ENCODE assay signal across 14 cellular contexts in genomic region chr9:95045751-95046150, GRCh38.
DNase-seq lines count a peak whose midpoint lies in the region; ATAC-seq and TF ChIP-seq lines count a peak whose summit lies in the region.
"Had no signal": no experiment of that assay in that cellular context is flagged by ENCODE, and none has a peak within 500 bp of the region (broad histone marks: within the 10 kb centered on the region; RNA-seq: fewer than 3 reads in every experiment).

No MANE protein-coding gene starts in this region.

- WGBS in IMR-90 (ENCODE audit: extremely low coverage in 2 of 2, insufficient read length in 1 of 2), 2 experiments, result 93% methylated on average over 13 of the region's 16 CpGs; no CpG with 5 or more reads in 1 of the 2 experiments
- WGBS in transverse colon (ENCODE audit: low coverage in 1 of 2), 2 donors, result 81 to 82% methylated on average over 9 to 16 of the region's 16 CpGs

- H3K9ac ChIP-seq in IMR-90 (ENCODE audit: low read depth, low read length), result no peak overlapping the region

- H2AK9ac ChIP-seq in IMR-90 (replicated peaks; ENCODE audit: low read depth, low read length, poor library complexity), result no peak overlapping the region

- H3K4me2 ChIP-seq in IMR-90 (ENCODE audit: low read depth, low read length), result no peak overlapping the region

- no peak overlapping the region for H4K5ac ChIP-seq in IMR-90 (ENCODE audit: low read depth, low read length)

- H3K4me3 ChIP-seq in IMR-90 (ENCODE audit: insufficient read depth, low read depth, low read length) (no peak overlapping the region), transverse colon (no peak overlapping the region)
- H3K4me3 ChIP-seq: right lobe of liver had no signal

- H3K27me3 Mint-ChIP-seq in nephron (ENCODE audit: low read depth), result peaks cover 45% of the 10 kb centered on the region

- H3K27me3 ChIP-seq in IMR-90 (ENCODE audit: control insufficient read depth, insufficient read depth, low read length), result no peaks in the 10 kb centered on the region
- H3K27me3 ChIP-seq in transverse colon, result no peaks in the 10 kb centered on the region
- H3K27me3 ChIP-seq: right lobe of liver had no signal

- no peak overlapping the region for H3K4ac ChIP-seq in IMR-90 (ENCODE audit: low read depth, low read length)

- H3K14ac ChIP-seq in IMR-90 (replicated peaks; ENCODE audit: low read depth, low read length), result no peak overlapping the region

- H3K4me3 Mint-ChIP-seq in nephron, result peak overlapping the region in 1 of 3 experiments; percentile 44
- H3K4me3 Mint-ChIP-seq: activated T-cell treated with anti-CD3 and anti-CD28 coated beads, Interleukin-2, amount 50 U/mL, for 72 hours had no signal

- H4K91ac ChIP-seq in IMR-90 (ENCODE audit: insufficient read depth, low read depth, low read length), result no peak overlapping the region

- H4K8ac ChIP-seq in IMR-90 (ENCODE audit: low read depth in 2 of 2, low read length in 2 of 2), result no peak overlapping the region

- H3K36me3 Mint-ChIP-seq in nephron (ENCODE audit: low read depth), result peaks cover 8% of the 10 kb centered on the region

- DNase-seq in IMR-90 (no peak), epithelial cell of prostate (ENCODE audit: low read depth, low spot score) (no peak), transverse colon (no peak), RPMI8226 (no peak)
- no peak for DNase-seq in effector CD8-positive, alpha-beta T cell (lab: John Stamatoyannopoulos, UW)
- DNase-seq: activated T-cell treated with anti-CD3 and anti-CD28 coated beads, Interleukin-2, amount 50 U/mL, for 72 hours; amygdala; COR-L47; KG1; NCI-H2029 treated with DMSO at 0.1 percent for 48 hours; right lobe of liver; substantia nigra had no signal

- H3K9me1 ChIP-seq in IMR-90 (ENCODE audit: insufficient read depth, low read length), result peaks cover 15% of the 10 kb centered on the region

- TF ChIP-seq CTCF in IMR-90 (conservative IDR thresholded peaks at IDR 0.05; ENCODE audit: low read depth, low read length), result no peak
- TF ChIP-seq CTCF in nephron (IDR thresholded peaks at IDR 0.05; ENCODE audit: unreplicated experiment in 3 of 3), result no peak
- TF ChIP-seq CTCF in transverse colon (IDR thresholded peaks at IDR 0.05), result no peak

- no peak overlapping the region for H3K56ac ChIP-seq in IMR-90 (ENCODE audit: extremely low read depth, insufficient read depth, low read length)

- H2BK5ac ChIP-seq in IMR-90 (ENCODE audit: low read depth, low read length, poor library complexity, severe bottlenecking), result no peak overlapping the region

- in situ Hi-C loops in IMR-90 (cut with MboI; ENCODE audit: low sequenced_read_pairs) (no loop called here), transverse colon (cut with MboI; ENCODE audit: low pct_ligation_motif_present in 1 of 4, low pct_unique_long_range_greater_than_20kb in 1 of 4, low sequenced_read_pairs in 3 of 4) (no loop called here)

- no peak overlapping the region for H3K18ac ChIP-seq in IMR-90 (ENCODE audit: low read depth, low read length)

- no peak overlapping the region for H2AK5ac ChIP-seq in IMR-90 (ENCODE audit: low read depth, low read length)

- intact Hi-C loops in IMR-90 (cut with micrococcal nuclease), result no loop called here
- intact Hi-C loops in transverse colon (cut with DNase I; ENCODE audit: low total_unique reads), result no loop called here

- peaks cover 38% of the 10 kb centered on the region for H3K4me1 Mint-ChIP-seq in nephron

- H3K79me1 ChIP-seq in IMR-90 (ENCODE audit: low read depth in 1 of 2, low read length in 2 of 2), result peaks cover 23 to 69% of the 10 kb centered on the region in 2 experiments

- H3K9me3 Mint-ChIP-seq in nephron, result no peaks in the 10 kb centered on the region
- H3K9me3 Mint-ChIP-seq: activated T-cell treated with anti-CD3 and anti-CD28 coated beads, Interleukin-2, amount 50 U/mL, for 72 hours had no signal

- TF ChIP-seq EP300 in transverse colon (IDR thresholded peaks at IDR 0.05; ENCODE audit: low read depth), result no peak

- no peak for TF ChIP-seq POLR2A in IMR-90 (IDR thresholded peaks at IDR 0.05; ENCODE audit: low read depth, low read length)
- TF ChIP-seq POLR2A in transverse colon (IDR thresholded peaks at IDR 0.05), result no peak

- no peak overlapping the region for H3K27ac ChIP-seq in IMR-90 (ENCODE audit: insufficient read depth, low read length)
- H3K27ac ChIP-seq in epithelial cell of prostate, result peak overlapping the region; percentile 76
- peak overlapping the region; percentile 85 to 92 (median 90) for H3K27ac ChIP-seq in transverse colon
- H3K27ac ChIP-seq: right lobe of liver had no signal

- peaks cover 69% of the 10 kb centered on the region for H4K20me1 ChIP-seq in IMR-90 (ENCODE audit: insufficient read depth, low read length)

- H2BK120ac ChIP-seq in IMR-90 (ENCODE audit: low read depth, low read length), result no peak overlapping the region

- BruUV-seq in IMR-90 (replicated peaks; lab: Mats Ljungman, UMichigan), result no TSS peak

- POLR2A ChIA-PET in IMR-90 (lab: Charles Lee; ENCODE audit: unreplicated experiment), result no interaction called here

- H3K36me3 ChIP-seq in IMR-90 (ENCODE audit: control insufficient read depth, insufficient read depth, low read length) (peaks cover 21% of the 10 kb centered on the region), transverse colon (no peaks in the 10 kb centered on the region)

- H3K9me3 ChIP-seq in IMR-90 (ENCODE audit: control insufficient read depth, insufficient read depth, low read length) (no peaks in the 10 kb centered on the region), transverse colon (no peaks in the 10 kb centered on the region)
- H3K9me3 ChIP-seq: right lobe of liver had no signal

- peaks cover 14% of the 10 kb centered on the region for H3K4me1 ChIP-seq in IMR-90 (ENCODE audit: control insufficient read depth, insufficient read depth, low read length)
- peaks cover 5 to 86% (median 42%) of the 10 kb centered on the region in 4 donors for H3K4me1 ChIP-seq in transverse colon

- no peak overlapping the region for H2BK20ac ChIP-seq in IMR-90 (ENCODE audit: low read depth, low read length)

- TF ChIP-seq RAD21 in IMR-90 (IDR thresholded peaks at IDR 0.05; ENCODE audit: low read length), result no peak

- CTCF ChIA-PET in IMR-90 (lab: Yijun Ruan, JAX), result no interaction called here

- no peak overlapping the region for H2BK15ac ChIP-seq in IMR-90 (ENCODE audit: low read depth, low read length)

- H3K23ac ChIP-seq in IMR-90 (ENCODE audit: low read depth, low read length), result 0 out of 2 replicates have a peak overlapping the region, but pooled peaks have one; percentile 11

- no peak overlapping the region for H2AFZ ChIP-seq in IMR-90 (replicated peaks; ENCODE audit: low read length, poor library complexity)

- peak overlapping the region in 2 of 3 experiments; percentile 40 to 74 for H3K27ac Mint-ChIP-seq in nephron
- H3K27ac Mint-ChIP-seq: activated T-cell treated with anti-CD3 and anti-CD28 coated beads, Interleukin-2, amount 50 U/mL, for 72 hours had no signal

- dilution Hi-C loops in IMR-90 (cut with HindIII; ENCODE audit: low sequenced_read_pairs, unreplicated experiment), result no loop called here

- ATAC-seq in IMR-90 (ENCODE audit: low read depth) (no peak), GM21515 (IDR thresholded peaks at IDR 0.05; ENCODE audit: unreplicated experiment) (no peak)
- ATAC-seq: activated T-cell treated with anti-CD3 and anti-CD28 coated beads, Interleukin-2, amount 50 U/mL, for 72 hours had no signal

TF ChIP-seq in IMR-90, 13 proteins besides CTCF, POLR2A, EP300 and RAD21:
- TF ChIP-seq MXI1 (IDR thresholded peaks at IDR 0.05; ENCODE audit: borderline replicate concordance, low read depth, low read length), result no peak
- no peak for TF ChIP-seq CHD1 (IDR thresholded peaks at IDR 0.05; ENCODE audit: low read depth, low read length)
- no peak for TF ChIP-seq SMC3 (IDR thresholded peaks at IDR 0.05; ENCODE audit: low read depth, low read length)
- TF ChIP-seq RFX5 (IDR thresholded peaks at IDR 0.05; ENCODE audit: low read depth, low read length), result no peak
- TF ChIP-seq FOS (IDR thresholded peaks at IDR 0.05; ENCODE audit: low read depth, low read length), result no peak
- TF ChIP-seq ELK1 (IDR thresholded peaks at IDR 0.05; ENCODE audit: borderline replicate concordance, low read depth, low read length), result no peak
- TF ChIP-seq MAZ (IDR thresholded peaks at IDR 0.05; ENCODE audit: borderline replicate concordance, low read depth, low read length), result no peak
- TF ChIP-seq BHLHE40 (IDR thresholded peaks at IDR 0.05; ENCODE audit: low read depth, low read length), result no peak
- no peak for TF ChIP-seq USF2 (IDR thresholded peaks at IDR 0.05; ENCODE audit: low read depth, low read length)
- TF ChIP-seq RCOR1 (IDR thresholded peaks at IDR 0.05; ENCODE audit: insufficient replicate concordance, low read length), result no peak
- no peak for TF ChIP-seq NFE2L2 (IDR thresholded peaks at IDR 0.05; ENCODE audit: low read depth, low read length)
- no peak for TF ChIP-seq CEBPB (IDR thresholded peaks at IDR 0.05; ENCODE audit: low read depth, low read length)
- no peak for TF ChIP-seq MAFK (IDR thresholded peaks at IDR 0.05; ENCODE audit: low read depth, low read length)
